ENCODE assay signal across 33 cellular contexts in genomic region chr6:103081126-103081525, GRCh38.
"Had no signal": no experiment of that assay in that cellular context is flagged by ENCODE, and none has a peak within 500 bp of the region (broad histone marks: within the 10 kb centered on the region; RNA-seq: fewer than 3 reads in every experiment).

No MANE protein-coding gene starts in this region.

- H3K4me3 Mint-ChIP-seq: activated B cell treated with CpG ODN at 0.5 μM for 24 hours; activated CD4-positive, alpha-beta memory T cell treated with anti-CD3 and anti-CD28 coated beads, Interleukin-2, amount 10 ng/mL, durations not matched to agents 7 days and 5 days; activated CD4-positive, alpha-beta T cell treated with anti-CD3 and anti-CD28 coated beads for 36 hours; activated CD4-positive, alpha-beta T cell treated with anti-CD3 and anti-CD28 coated beads, Interleukin-2, amount 10 ng/mL, durations not matched to agents 7 days and 5 days; activated CD8-positive, alpha-beta memory T cell treated with anti-CD3 and anti-CD28 coated beads, Interleukin-2, amount 10 ng/mL, durations not matched to agents 7 days and 5 days; activated CD8-positive, alpha-beta T cell treated with anti-CD3 and anti-CD28 coated beads, Interleukin-2, amount 10 ng/mL, durations not matched to agents 7 days and 5 days; activated naive CD4-positive, alpha-beta T cell treated with anti-CD3 and anti-CD28 coated beads, Interleukin-2, amount 10 ng/mL, durations not matched to agents 7 days and 5 days; activated naive CD4-positive, alpha-beta T cell treated with anti-CD3 and anti-CD28 coated beads, Interleukin-2, amount 50 U/mL, for 24 hours; activated naive CD8-positive, alpha-beta T cell; activated naive CD8-positive, alpha-beta T cell treated with anti-CD3 and anti-CD28 coated beads, Interleukin-2, amount 10 ng/mL, durations not matched to agents 7 days and 5 days; activated naive CD8-positive, alpha-beta T cell treated with anti-CD3 and anti-CD28 coated beads, Interleukin-2, amount 50 U/mL, for 24 hours; activated T-cell treated with anti-CD3 and anti-CD28 coated beads, Interleukin-2, amount 50 U/mL, for 24 hours; brain; central memory CD8-positive, alpha-beta T cell; T-helper 17 cell had no signal

- H3K4me1 ChIP-seq: ascending aorta had no signal

- H3K4me3 ChIP-seq: ascending aorta, cardiac muscle cell had no signal

- H3K9me3 ChIP-seq: ascending aorta had no signal

- H3K36me3 Mint-ChIP-seq: activated CD8-positive, alpha-beta memory T cell treated with anti-CD3 and anti-CD28 coated beads, Interleukin-2, amount 10 ng/mL, durations not matched to agents 7 days and 5 days; activated naive CD4-positive, alpha-beta T cell treated with anti-CD3 and anti-CD28 coated beads, Interleukin-2, amount 10 ng/mL, durations not matched to agents 7 days and 5 days; activated naive CD4-positive, alpha-beta T cell treated with anti-CD3 and anti-CD28 coated beads, Interleukin-2, amount 50 U/mL, for 24 hours; activated naive CD8-positive, alpha-beta T cell; activated naive CD8-positive, alpha-beta T cell treated with anti-CD3 and anti-CD28 coated beads, Interleukin-2, amount 10 ng/mL, durations not matched to agents 7 days and 5 days; brain had no signal

- H3K27ac ChIP-seq: ascending aorta, cardiac muscle cell, VCaP had no signal

- H3K27me3 Mint-ChIP-seq: activated B cell treated with CpG ODN at 0.5 μM for 24 hours; activated CD4-positive, alpha-beta memory T cell treated with anti-CD3 and anti-CD28 coated beads, Interleukin-2, amount 10 ng/mL, durations not matched to agents 7 days and 5 days; activated CD4-positive, alpha-beta T cell treated with anti-CD3 and anti-CD28 coated beads for 36 hours; activated CD4-positive, alpha-beta T cell treated with anti-CD3 and anti-CD28 coated beads, Interleukin-2, amount 10 ng/mL, durations not matched to agents 7 days and 5 days; activated CD8-positive, alpha-beta memory T cell treated with anti-CD3 and anti-CD28 coated beads, Interleukin-2, amount 10 ng/mL, durations not matched to agents 7 days and 5 days; activated naive CD4-positive, alpha-beta T cell treated with anti-CD3 and anti-CD28 coated beads, Interleukin-2, amount 10 ng/mL, durations not matched to agents 7 days and 5 days; activated naive CD4-positive, alpha-beta T cell treated with anti-CD3 and anti-CD28 coated beads, Interleukin-2, amount 50 U/mL, for 24 hours; activated naive CD8-positive, alpha-beta T cell; activated naive CD8-positive, alpha-beta T cell treated with anti-CD3 and anti-CD28 coated beads, Interleukin-2, amount 10 ng/mL, durations not matched to agents 7 days and 5 days; activated naive CD8-positive, alpha-beta T cell treated with anti-CD3 and anti-CD28 coated beads, Interleukin-2, amount 50 U/mL, for 24 hours; activated T-cell treated with anti-CD3 and anti-CD28 coated beads, Interleukin-2, amount 50 U/mL, for 24 hours; brain; central memory CD8-positive, alpha-beta T cell; T-helper 17 cell had no signal

- H3K9me3 Mint-ChIP-seq: activated B cell treated with CpG ODN at 0.5 μM for 24 hours, brain had no signal

- H3K27me3 ChIP-seq: ascending aorta, cardiac muscle cell had no signal

- H3K27ac Mint-ChIP-seq: activated B cell treated with CpG ODN at 0.5 μM for 24 hours; activated CD4-positive, alpha-beta memory T cell treated with anti-CD3 and anti-CD28 coated beads, Interleukin-2, amount 10 ng/mL, durations not matched to agents 7 days and 5 days; activated CD4-positive, alpha-beta T cell treated with anti-CD3 and anti-CD28 coated beads for 36 hours; activated CD4-positive, alpha-beta T cell treated with anti-CD3 and anti-CD28 coated beads, Interleukin-2, amount 10 ng/mL, durations not matched to agents 7 days and 5 days; activated CD8-positive, alpha-beta memory T cell treated with anti-CD3 and anti-CD28 coated beads, Interleukin-2, amount 10 ng/mL, durations not matched to agents 7 days and 5 days; activated CD8-positive, alpha-beta T cell treated with anti-CD3 and anti-CD28 coated beads, Interleukin-2, amount 10 ng/mL, durations not matched to agents 7 days and 5 days; activated naive CD4-positive, alpha-beta T cell treated with anti-CD3 and anti-CD28 coated beads, Interleukin-2, amount 10 ng/mL, durations not matched to agents 7 days and 5 days; activated naive CD4-positive, alpha-beta T cell treated with anti-CD3 and anti-CD28 coated beads, Interleukin-2, amount 50 U/mL, for 24 hours; activated naive CD8-positive, alpha-beta T cell; activated naive CD8-positive, alpha-beta T cell treated with anti-CD3 and anti-CD28 coated beads, Interleukin-2, amount 10 ng/mL, durations not matched to agents 7 days and 5 days; activated naive CD8-positive, alpha-beta T cell treated with anti-CD3 and anti-CD28 coated beads, Interleukin-2, amount 50 U/mL, for 24 hours; activated T-cell treated with anti-CD3 and anti-CD28 coated beads, Interleukin-2, amount 50 U/mL, for 24 hours; activated T-helper 2 cell treated with anti-CD3 and anti-CD28 coated beads, Interferon-gamma antibody, Interleukin-2, Interleukin-4, amounts not matched to agents 10 μg/mL and 5 μg/mL and 100 μg/mL, durations not matched to agents 14 hours and 24 hours and 36 hours; brain; T-helper 17 cell had no signal

- H3K36me3 ChIP-seq: ascending aorta, cardiac muscle cell had no signal

- DNase-seq: activated B cell treated with CpG ODN at 0.5 μM for 24 hours; activated CD4-positive, alpha-beta memory T cell treated with anti-CD3 and anti-CD28 coated beads, Interleukin-2, amount 10 ng/mL, durations not matched to agents 7 days and 5 days; activated CD4-positive, alpha-beta T cell treated with anti-CD3 and anti-CD28 coated beads for 1 hour; activated CD4-positive, alpha-beta T cell treated with anti-CD3 and anti-CD28 coated beads for 36 hours; activated CD4-positive, alpha-beta T cell treated with anti-CD3 and anti-CD28 coated beads for 48 hours; activated CD4-positive, alpha-beta T cell treated with anti-CD3 and anti-CD28 coated beads, Interleukin-2, amount 10 ng/mL, durations not matched to agents 7 days and 5 days; activated CD4-positive, alpha-beta T cell treated with anti-CD3 and anti-CD28 coated beads, Interleukin-2, amount 50 U/mL, for 48 hours; activated CD8-positive, alpha-beta memory T cell treated with anti-CD3 and anti-CD28 coated beads for 24 hours; activated CD8-positive, alpha-beta memory T cell treated with anti-CD3 and anti-CD28 coated beads, Interleukin-2, amount 10 ng/mL, durations not matched to agents 7 days and 5 days; activated CD8-positive, alpha-beta memory T cell treated with anti-CD3 and anti-CD28 coated beads, Interleukin-2, amount 50 U/mL, for 48 hours; activated CD8-positive, alpha-beta T cell treated with anti-CD3 and anti-CD28 coated beads, Interleukin-2, amount 10 ng/mL, durations not matched to agents 7 days and 5 days; activated effector memory CD4-positive, alpha-beta T cell treated with Interleukin-2 at 50 U/mL for 16 hours; activated gamma-delta T cell; activated naive CD4-positive, alpha-beta T cell treated with anti-CD3 and anti-CD28 coated beads, Interleukin-2, amount 10 ng/mL, durations not matched to agents 7 days and 5 days; activated naive CD4-positive, alpha-beta T cell treated with Interleukin-2 at 50 U/mL for 16 hours; activated naive CD8-positive, alpha-beta T cell treated with anti-CD3 and anti-CD28 coated beads, Interleukin-2, amount 10 ng/mL, durations not matched to agents 7 days and 5 days; activated naive CD8-positive, alpha-beta T cell treated with anti-CD3 and anti-CD28 coated beads, Interleukin-2, amount 50 U/mL, for 24 hours; activated T-cell treated with anti-CD3 and anti-CD28 coated beads, Interleukin-2, amount 50 U/mL, for 24 hours; activated T-cell treated with anti-CD3 and anti-CD28 coated beads, Interleukin-2, amount 50 U/mL, for 48 hours; amygdala; anterior cingulate cortex; caudate nucleus; cerebellar nuclear complex; T-helper 17 cell; T-helper 9 cell had no signal

- H3K4me1 Mint-ChIP-seq: activated B cell treated with CpG ODN at 0.5 μM for 24 hours; activated CD4-positive, alpha-beta memory T cell treated with anti-CD3 and anti-CD28 coated beads, Interleukin-2, amount 10 ng/mL, durations not matched to agents 7 days and 5 days; activated CD4-positive, alpha-beta T cell treated with anti-CD3 and anti-CD28 coated beads for 36 hours; activated CD4-positive, alpha-beta T cell treated with anti-CD3 and anti-CD28 coated beads, Interleukin-2, amount 10 ng/mL, durations not matched to agents 7 days and 5 days; activated CD8-positive, alpha-beta memory T cell treated with anti-CD3 and anti-CD28 coated beads, Interleukin-2, amount 10 ng/mL, durations not matched to agents 7 days and 5 days; activated naive CD4-positive, alpha-beta T cell treated with anti-CD3 and anti-CD28 coated beads, Interleukin-2, amount 10 ng/mL, durations not matched to agents 7 days and 5 days; activated naive CD4-positive, alpha-beta T cell treated with anti-CD3 and anti-CD28 coated beads, Interleukin-2, amount 50 U/mL, for 24 hours; activated naive CD8-positive, alpha-beta T cell treated with anti-CD3 and anti-CD28 coated beads, Interleukin-2, amount 10 ng/mL, durations not matched to agents 7 days and 5 days; activated naive CD8-positive, alpha-beta T cell treated with anti-CD3 and anti-CD28 coated beads, Interleukin-2, amount 50 U/mL, for 24 hours; central memory CD8-positive, alpha-beta T cell; T-helper 17 cell had no signal
